ENCODE assay signal across 8 cellular contexts in the genomic region with DNA sequence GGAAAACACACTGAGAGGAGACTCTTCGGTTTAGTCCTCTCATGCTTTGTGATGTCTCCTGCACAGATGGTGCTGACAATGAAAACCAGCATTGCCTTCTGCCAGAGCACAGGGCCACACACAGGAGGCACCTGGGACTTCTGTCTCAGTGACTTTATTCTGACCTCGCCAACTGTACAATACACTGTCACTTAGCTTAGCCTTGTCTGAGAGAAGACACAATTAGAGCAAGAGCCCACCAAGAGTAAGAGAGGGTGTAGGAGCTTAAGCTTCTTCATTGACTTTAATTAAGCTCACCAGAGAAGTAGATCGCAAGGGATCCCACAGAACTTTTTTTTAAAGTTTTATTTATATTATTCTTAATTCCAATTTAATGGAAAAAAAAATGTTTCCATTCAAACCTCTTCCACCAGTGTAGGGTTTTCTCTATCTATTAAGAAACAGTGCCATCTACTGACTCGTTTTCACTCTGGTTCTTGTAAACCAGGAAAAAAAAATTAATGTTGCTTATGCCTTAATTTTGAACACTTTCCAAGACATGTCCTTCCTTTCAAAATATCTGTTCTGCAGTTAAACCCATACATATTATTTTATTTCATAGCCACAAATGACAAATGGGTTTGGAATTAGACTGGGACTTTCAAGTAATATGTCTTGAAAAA. TPM values are rescaled to one million over a fixed set of nuclear protein-coding genes. Genes with fewer than 3 reads are reported as not detected.
DNase-seq lines count a peak whose midpoint lies in the region; ATAC-seq and TF ChIP-seq lines count a peak whose summit lies in the region.

No MANE protein-coding gene starts in this region.

- no peak for TF ChIP-seq POLR2A in esophagus muscularis mucosa (IDR thresholded peaks at IDR 0.05; ENCODE audit: low read depth)
- TF ChIP-seq POLR2A in tibial nerve (IDR thresholded peaks at IDR 0.05): no peak
- TF ChIP-seq POLR2A in GM18505 (IDR thresholded peaks at IDR 0.05; ENCODE audit: borderline replicate concordance, extremely low read depth, insufficient read depth, insufficient read length): no peak

- H3K36me3 ChIP-seq in cardiac muscle cell: no peaks in the 10 kb centered on the region
- H3K36me3 ChIP-seq in right atrium auricular region: no peaks in the 10 kb centered on the region
- H3K36me3 ChIP-seq in esophagus muscularis mucosa: no peaks in the 10 kb centered on the region
- no peaks in the 10 kb centered on the region for H3K36me3 ChIP-seq in tibial nerve

- TF ChIP-seq EP300 in esophagus muscularis mucosa (IDR thresholded peaks at IDR 0.05) (no peak), tibial nerve (IDR thresholded peaks at IDR 0.05) (no peak)

- TF ChIP-seq CTCF in cardiac muscle cell (IDR thresholded peaks at IDR 0.05; ENCODE audit: low read depth, low read length): peak; percentile 18
- TF ChIP-seq CTCF in right atrium auricular region (IDR thresholded peaks at IDR 0.05): peak in 1 of 2 donors; percentile 51
- peak in 2 of 3 experiments; percentile 19 to 39 for TF ChIP-seq CTCF in esophagus muscularis mucosa (IDR thresholded peaks at IDR 0.05)
- TF ChIP-seq CTCF in tibial nerve (IDR thresholded peaks at IDR 0.05): peak in 3 of 5 experiments; percentile 14 to 36 (median 20)

- DNase-seq in cardiac muscle cell (ENCODE audit: low read depth in 1 of 2, low spot score in 1 of 2) (peak; percentile 29 to 45), right atrium auricular region (ENCODE audit: low spot score) (no peak), NCI-H774 (lab: John Stamatoyannopoulos, UW) (peak; percentile 16), esophagus muscularis mucosa (ENCODE audit: extremely low spot score) (no peak), tibial nerve (ENCODE audit: low spot score in 2 of 2) (no peak), head of caudate nucleus (no peak)
- no peak for DNase-seq in activated CD8-positive, alpha-beta memory T cell treated with anti-CD3 and anti-CD28 coated beads for 24 hours

- no peak for ATAC-seq in GM18505 (IDR thresholded peaks at IDR 0.05; ENCODE audit: unreplicated experiment)

- peaks cover 7% of the 10 kb centered on the region for H3K4me1 ChIP-seq in cardiac muscle cell (ENCODE audit: low read depth)
- no peaks in the 10 kb centered on the region for H3K4me1 ChIP-seq in right atrium auricular region
- no peaks in the 10 kb centered on the region for H3K4me1 ChIP-seq in esophagus muscularis mucosa
- no peaks in the 10 kb centered on the region for H3K4me1 ChIP-seq in tibial nerve

- no peaks in the 10 kb centered on the region for H3K9me3 ChIP-seq in cardiac muscle cell (ENCODE audit: low read depth)
- H3K9me3 ChIP-seq in right atrium auricular region: no peaks in the 10 kb centered on the region
- no peaks in the 10 kb centered on the region for H3K9me3 ChIP-seq in esophagus muscularis mucosa
- H3K9me3 ChIP-seq in tibial nerve: no peaks in the 10 kb centered on the region

- H3K4me3 ChIP-seq in cardiac muscle cell (no peak overlapping the region), right atrium auricular region (no peak overlapping the region), esophagus muscularis mucosa (no peak overlapping the region), tibial nerve (no peak overlapping the region)

- no peak overlapping the region for H3K27ac ChIP-seq in cardiac muscle cell
- no peak overlapping the region for H3K27ac ChIP-seq in right atrium auricular region
- no peak overlapping the region for H3K27ac ChIP-seq in esophagus muscularis mucosa (replicated peaks in 1 of 4)
- no peak overlapping the region for H3K27ac ChIP-seq in tibial nerve

- intact Hi-C loops in esophagus muscularis mucosa (cut with DNase I): loop anchor here (10.0 kb wide), 1 partner anchor 297 kb away; no protein-coding TSS in a partner anchor
- intact Hi-C loops in head of caudate nucleus (cut with DNase I): no loop called here

- H3K27me3 ChIP-seq in cardiac muscle cell (no peaks in the 10 kb centered on the region), right atrium auricular region (no peaks in the 10 kb centered on the region), esophagus muscularis mucosa (peaks cover 0 to 4% (median 0%) of the 10 kb centered on the region in 4 donors), tibial nerve (no peaks in the 10 kb centered on the region)

- 36% methylated on average over 4 of the region's 4 CpGs for WGBS in esophagus muscularis mucosa
- 40 to 43% methylated on average over 4 of the region's 4 CpGs for WGBS in tibial nerve, 2 donors

RNA-seq across cellular contexts. Expression of a gene that starts 42.4 kb away (rescaled TPM):
- total RNA-seq in cardiac muscle cell (27.0 and 30.6 TPM in 2 replicates), right atrium auricular region (10 to 100 TPM; 23.2 to 24.5 TPM), esophagus muscularis mucosa (10 to 100 TPM; 29.2 to 44.5 (median 38.6) TPM), tibial nerve (10 to 100 TPM; 37.8 to 48.0 (median 43.2) TPM)
- polyA plus RNA-seq in cardiac muscle cell: 33.3 and 33.6 TPM in 2 replicates

Comparison
In these comparisons a context has a peak if more than half of its experiments do, and no peak if none do; other contexts are left out.
1. DNase-seq: peak in cardiac muscle cell (2 of 2) and NCI-H774 (single experiment); none in right atrium auricular region (single experiment), esophagus muscularis mucosa (single experiment), tibial nerve (0 of 2), activated CD8-positive, alpha-beta memory T cell treated with anti-CD3 and anti-CD28 coated beads for 24 hours (single experiment) and head of caudate nucleus (0 of 42).